Comparison of ENCODE assay signal across 23 cellular contexts in the genomic region with DNA sequence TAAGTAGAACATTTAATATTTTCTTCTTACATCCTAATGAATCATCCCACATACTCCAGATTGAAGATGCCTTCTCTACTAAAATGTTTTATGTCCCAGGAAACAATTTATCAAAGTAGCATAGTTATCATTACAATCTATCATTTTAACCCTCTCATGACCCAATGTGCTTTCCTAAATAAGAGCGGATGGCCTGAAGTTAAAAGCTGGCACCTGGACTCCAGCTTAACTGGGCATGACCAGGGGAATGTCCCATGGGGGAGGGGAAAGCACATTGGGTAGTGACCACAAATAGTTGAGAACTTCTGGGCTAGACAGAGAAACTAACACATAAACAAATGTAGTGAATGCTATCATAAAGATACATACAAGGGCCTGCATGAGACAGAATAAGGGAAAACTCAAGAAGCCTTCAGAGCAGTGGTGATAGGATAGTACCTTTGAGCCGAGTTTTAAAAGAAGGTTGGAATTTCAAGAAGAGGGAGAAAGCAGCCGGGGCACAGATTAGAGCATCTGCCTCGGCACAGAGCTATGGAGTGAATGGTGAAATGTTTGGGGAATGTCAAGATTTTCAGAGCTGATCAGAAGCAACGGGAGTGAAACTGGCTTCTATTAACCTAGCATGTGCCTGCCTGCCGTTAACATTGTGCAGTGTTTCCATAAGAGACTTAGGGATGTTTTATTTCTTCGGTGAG.
DNase-seq lines count a peak whose midpoint lies in the region; ATAC-seq and TF ChIP-seq lines count a peak whose summit lies in the region.
"Had no signal": no experiment of that assay in that cellular context is flagged by ENCODE, and none has a peak within 500 bp of the region (broad histone marks: within the 10 kb centered on the region; RNA-seq: fewer than 3 reads in every experiment).

No MANE protein-coding gene starts in this region.

- dilution Hi-C loops in IMR-90 (cut with HindIII; ENCODE audit: low sequenced_read_pairs, unreplicated experiment), result no loop called here

- peak overlapping the region; percentile 30; the same call in 1 of the 2 replicates for H2BK20ac ChIP-seq in IMR-90 (ENCODE audit: low read depth, low read length)

- peak overlapping the region; percentile 31 for H2AK9ac ChIP-seq in IMR-90 (replicated peaks; ENCODE audit: low read depth, low read length, poor library complexity)

- TF ChIP-seq RAD21 in IMR-90 (IDR thresholded peaks at IDR 0.05; ENCODE audit: low read length), result no peak

- POLR2A ChIA-PET in IMR-90 (lab: Charles Lee; ENCODE audit: unreplicated experiment), result interaction anchor here (0.6 kb wide), 1 partner anchor 293 kb away, joined by 8 read pairs; no protein-coding TSS in a partner anchor

- H3K4me1 Mint-ChIP-seq in chondrocyte (ENCODE audit: low read depth) (peaks cover 71% of the 10 kb centered on the region), mesothelial cell of epicardium (peaks cover 25% of the 10 kb centered on the region)
- H3K4me1 Mint-ChIP-seq: endodermal cell had no signal

- no peak overlapping the region for H3K4me3 Mint-ChIP-seq in chondrocyte (ENCODE audit: unreplicated experiment)
- H3K4me3 Mint-ChIP-seq in mesothelial cell of epicardium, result no peak overlapping the region
- H3K4me3 Mint-ChIP-seq: activated CD8-positive, alpha-beta memory T cell treated with anti-CD3 and anti-CD28 coated beads, Interleukin-2, amount 10 ng/mL, durations not matched to agents 7 days and 5 days; activated naive CD8-positive, alpha-beta T cell treated with anti-CD3 and anti-CD28 coated beads, Interleukin-2, amount 10 ng/mL, durations not matched to agents 7 days and 5 days; brain; endodermal cell; natural killer cell treated with Interleukin-12 subunit alpha and Interleukin-12 subunit beta and Interleukin-15 and Interleukin-18, amount 100 ng/mL, for 72 hours; stimulated activated naive CD8-positive, alpha-beta T cell treated with anti-CD3 and anti-CD28 coated beads, Interleukin-15, Interleukin-2, amounts not matched to agents 100 ng/mL and 50 ng/mL, for 24 hours had no signal

- TF ChIP-seq EP300 in sigmoid colon (IDR thresholded peaks at IDR 0.05), result no peak

- no peak overlapping the region for H2BK5ac ChIP-seq in IMR-90 (ENCODE audit: low read depth, low read length, poor library complexity, severe bottlenecking)

- H3K27ac Mint-ChIP-seq in chondrocyte (ENCODE audit: unreplicated experiment) (peak overlapping the region; percentile 60), mesothelial cell of epicardium (peak overlapping the region; percentile 74)
- H3K27ac Mint-ChIP-seq: activated CD8-positive, alpha-beta memory T cell treated with anti-CD3 and anti-CD28 coated beads, Interleukin-2, amount 10 ng/mL, durations not matched to agents 7 days and 5 days; activated naive CD8-positive, alpha-beta T cell treated with anti-CD3 and anti-CD28 coated beads, Interleukin-2, amount 10 ng/mL, durations not matched to agents 7 days and 5 days; endodermal cell; progenitor cell of endocrine pancreas; stimulated activated naive CD8-positive, alpha-beta T cell treated with anti-CD3 and anti-CD28 coated beads, Interleukin-15, Interleukin-2, amounts not matched to agents 100 ng/mL and 50 ng/mL, for 24 hours had no signal

- peak overlapping the region; percentile 69 for H3K14ac ChIP-seq in IMR-90 (replicated peaks; ENCODE audit: low read depth, low read length)

- WGBS in IMR-90 (ENCODE audit: extremely low coverage in 2 of 2, insufficient read length in 1 of 2), 2 experiments, result 4% methylated on average over 3 of the region's 7 CpGs; no CpG with 5 or more reads in 1 of the 2 experiments
- 33 to 60% methylated on average over 7 of the region's 7 CpGs for WGBS in sigmoid colon, 2 donors

- TF ChIP-seq CTCF in IMR-90 (conservative IDR thresholded peaks at IDR 0.05; ENCODE audit: low read depth, low read length), result no peak
- TF ChIP-seq CTCF in chondrocyte (IDR thresholded peaks at IDR 0.05), result no peak
- no peak for TF ChIP-seq CTCF in mesothelial cell of epicardium (IDR thresholded peaks at IDR 0.05; ENCODE audit: unreplicated experiment)
- no peak for TF ChIP-seq CTCF in sigmoid colon (IDR thresholded peaks at IDR 0.05)

- H3K9me1 ChIP-seq in IMR-90 (ENCODE audit: insufficient read depth, low read length), result peaks cover 12% of the 10 kb centered on the region; the same call in 1 of the 2 replicates

- no peak overlapping the region for H2AFZ ChIP-seq in IMR-90 (replicated peaks; ENCODE audit: low read length, poor library complexity)
- H2AFZ ChIP-seq: GM23248 had no signal

- no peaks in the 10 kb centered on the region for H3K36me3 ChIP-seq in IMR-90 (ENCODE audit: control insufficient read depth, insufficient read depth, low read length)
- no peaks in the 10 kb centered on the region for H3K36me3 ChIP-seq in sigmoid colon
- H3K36me3 ChIP-seq: upper lobe of right lung had no signal

- H3K4me2 ChIP-seq in IMR-90 (ENCODE audit: low read depth, low read length), result peak overlapping the region; percentile 54

- H3K56ac ChIP-seq in IMR-90 (ENCODE audit: extremely low read depth, insufficient read depth, low read length), result no peak overlapping the region

- H3K9me3 ChIP-seq in IMR-90 (ENCODE audit: control insufficient read depth, insufficient read depth, low read length) (no peaks in the 10 kb centered on the region), sigmoid colon (no peaks in the 10 kb centered on the region)
- H3K9me3 ChIP-seq: upper lobe of right lung had no signal

- peak overlapping the region; percentile 39; the same call in 1 of the 2 replicates for H3K9ac ChIP-seq in IMR-90 (ENCODE audit: low read depth, low read length)
- H3K9ac ChIP-seq: GM23248 had no signal

- CTCF ChIA-PET in IMR-90 (lab: Yijun Ruan, JAX), result interaction anchor here (0.6 kb wide), 1 partner anchor 129 kb away, joined by 5 read pairs; no protein-coding TSS in a partner anchor

- intact Hi-C loops in IMR-90 (cut with micrococcal nuclease), result no loop called here
- intact Hi-C loops in sigmoid colon (cut with DNase I), result no loop called here

- no peaks in the 10 kb centered on the region for H4K20me1 ChIP-seq in IMR-90 (ENCODE audit: insufficient read depth, low read length)

- H4K5ac ChIP-seq in IMR-90 (ENCODE audit: low read depth, low read length), result no peak overlapping the region

- H3K79me1 ChIP-seq in IMR-90 (ENCODE audit: low read depth in 1 of 2, low read length in 2 of 2), result no peaks in the 10 kb centered on the region

- H3K27ac ChIP-seq in IMR-90 (ENCODE audit: insufficient read depth, low read length), result no peak overlapping the region
- peak overlapping the region in 1 of 4 donors; percentile 55 for H3K27ac ChIP-seq in sigmoid colon
- H3K27ac ChIP-seq: GM23248, upper lobe of right lung had no signal

- ATAC-seq in IMR-90 (ENCODE audit: low read depth), result no peak; the same call in 1 of the 2 replicates
- ATAC-seq: activated CD8-positive, alpha-beta memory T cell treated with anti-CD3 and anti-CD28 coated beads, Interleukin-2, amount 10 ng/mL, durations not matched to agents 7 days and 5 days; natural killer cell treated with Interleukin-12 subunit alpha and Interleukin-12 subunit beta and Interleukin-15 and Interleukin-18, amount 100 ng/mL, for 72 hours; upper lobe of right lung had no signal

- H3K23ac ChIP-seq in IMR-90 (ENCODE audit: low read depth, low read length), result peak overlapping the region; percentile 28; the same call in 1 of the 2 replicates

- peak overlapping the region; percentile 64; the same call in 1 of the 2 replicates for H2AK5ac ChIP-seq in IMR-90 (ENCODE audit: low read depth, low read length)

- no peaks in the 10 kb centered on the region for H3K27me3 ChIP-seq in IMR-90 (ENCODE audit: control insufficient read depth, insufficient read depth, low read length)
- no peaks in the 10 kb centered on the region for H3K27me3 ChIP-seq in sigmoid colon
- H3K27me3 ChIP-seq: upper lobe of right lung had no signal

- H4K8ac ChIP-seq in IMR-90 (ENCODE audit: low read depth in 2 of 2, low read length in 2 of 2), result peak overlapping the region in 1 of 2 experiments; percentile 56; a peak in 1 of 4 replicates

- H4K91ac ChIP-seq in IMR-90 (ENCODE audit: insufficient read depth, low read depth, low read length), result peak overlapping the region; percentile 8; the same call in 1 of the 2 replicates

- in situ Hi-C loops in IMR-90 (cut with MboI; ENCODE audit: low sequenced_read_pairs), result no loop called here

- H3K4me1 ChIP-seq in IMR-90 (ENCODE audit: control insufficient read depth, insufficient read depth, low read length) (peaks cover 18% of the 10 kb centered on the region), sigmoid colon (peaks cover 0 to 24% (median 15%) of the 10 kb centered on the region in 4 donors)

- H3K36me3 Mint-ChIP-seq in chondrocyte (ENCODE audit: low read depth) (no peaks in the 10 kb centered on the region), mesothelial cell of epicardium (no peaks in the 10 kb centered on the region)
- H3K36me3 Mint-ChIP-seq: activated naive CD8-positive, alpha-beta T cell treated with anti-CD3 and anti-CD28 coated beads, Interleukin-2, amount 10 ng/mL, durations not matched to agents 7 days and 5 days; brain; natural killer cell treated with Interleukin-12 subunit alpha and Interleukin-12 subunit beta and Interleukin-15 and Interleukin-18, amount 100 ng/mL, for 72 hours had no signal

- peak overlapping the region; percentile 10; the same call in 1 of the 2 replicates for H3K4ac ChIP-seq in IMR-90 (ENCODE audit: low read depth, low read length)

- no peak overlapping the region; the same call in 1 of the 2 replicates for H3K18ac ChIP-seq in IMR-90 (ENCODE audit: low read depth, low read length)

- H3K27me3 Mint-ChIP-seq in chondrocyte (ENCODE audit: low read depth), result no peaks in the 10 kb centered on the region
- H3K27me3 Mint-ChIP-seq in mesothelial cell of epicardium (ENCODE audit: low read depth), result no peaks in the 10 kb centered on the region
- H3K27me3 Mint-ChIP-seq: activated CD8-positive, alpha-beta memory T cell treated with anti-CD3 and anti-CD28 coated beads, Interleukin-2, amount 10 ng/mL, durations not matched to agents 7 days and 5 days; natural killer cell treated with Interleukin-12 subunit alpha and Interleukin-12 subunit beta and Interleukin-15 and Interleukin-18, amount 100 ng/mL, for 72 hours; stimulated activated naive CD8-positive, alpha-beta T cell treated with anti-CD3 and anti-CD28 coated beads, Interleukin-15, Interleukin-2, amounts not matched to agents 100 ng/mL and 50 ng/mL, for 24 hours had no signal

- TF ChIP-seq POLR2A in IMR-90 (IDR thresholded peaks at IDR 0.05; ENCODE audit: low read depth, low read length), result no peak
- TF ChIP-seq POLR2A in sigmoid colon (IDR thresholded peaks at IDR 0.05), result no peak

- peak overlapping the region; percentile 39; the same call in 1 of the 2 replicates for H2BK120ac ChIP-seq in IMR-90 (ENCODE audit: low read depth, low read length)

- DNase-seq in IMR-90, result no peak
- no peak for DNase-seq in chondrocyte (ENCODE audit: low spot score)
- DNase-seq in mesothelial cell of epicardium (ENCODE audit: low spot score in 2 of 2, unreplicated experiment in 2 of 2), result no peak
- peak; percentile 46 for DNase-seq in sigmoid colon
- DNase-seq in LoVo (ENCODE audit: low spot score), result no peak
- no peak for DNase-seq in DMS153 (lab: John Stamatoyannopoulos, UW)
- DNase-seq in DMS79 (lab: John Stamatoyannopoulos, UW), result no peak
- no peak for DNase-seq in GM03348 (ENCODE audit: low spot score)
- DNase-seq: activated CD4-positive, alpha-beta T cell treated with anti-CD3 and anti-CD28 coated beads for 4 hours; activated CD8-positive, alpha-beta memory T cell treated with anti-CD3 and anti-CD28 coated beads, Interleukin-2, amount 10 ng/mL, durations not matched to agents 7 days and 5 days; activated naive CD8-positive, alpha-beta T cell treated with anti-CD3 and anti-CD28 coated beads, Interleukin-2, amount 10 ng/mL, durations not matched to agents 7 days and 5 days; AML-193; endodermal cell; glutamatergic neuron; GM23248; NCI-H524 treated with DMSO at 0.1 percent for 48 hours; stimulated activated CD4-positive, alpha-beta T cell treated with anti-CD3 and anti-CD28 coated beads, Interleukin-4, amount 100 ng/mL, for 1 hour; SW 1271; upper lobe of right lung had no signal

- no TSS peak for BruUV-seq in IMR-90 (replicated peaks; lab: Mats Ljungman, UMichigan)

- H3K9me3 Mint-ChIP-seq in chondrocyte (ENCODE audit: low read depth) (no peaks in the 10 kb centered on the region), mesothelial cell of epicardium (no peaks in the 10 kb centered on the region)
- H3K9me3 Mint-ChIP-seq: activated naive CD8-positive, alpha-beta T cell treated with anti-CD3 and anti-CD28 coated beads, Interleukin-2, amount 10 ng/mL, durations not matched to agents 7 days and 5 days; stimulated activated naive CD8-positive, alpha-beta T cell treated with anti-CD3 and anti-CD28 coated beads, Interleukin-15, Interleukin-2, amounts not matched to agents 100 ng/mL and 50 ng/mL, for 24 hours had no signal

- peak overlapping the region; percentile 57; the same call in 2 of the 3 replicates for H2BK15ac ChIP-seq in IMR-90 (ENCODE audit: low read depth, low read length)

- H3K4me3 ChIP-seq in IMR-90 (ENCODE audit: insufficient read depth, low read depth, low read length) (no peak overlapping the region), sigmoid colon (no peak overlapping the region)
- H3K4me3 ChIP-seq: GM23248, upper lobe of right lung had no signal
